Comparison of ENCODE assay signal across 1 cellular context in the genomic region with DNA sequence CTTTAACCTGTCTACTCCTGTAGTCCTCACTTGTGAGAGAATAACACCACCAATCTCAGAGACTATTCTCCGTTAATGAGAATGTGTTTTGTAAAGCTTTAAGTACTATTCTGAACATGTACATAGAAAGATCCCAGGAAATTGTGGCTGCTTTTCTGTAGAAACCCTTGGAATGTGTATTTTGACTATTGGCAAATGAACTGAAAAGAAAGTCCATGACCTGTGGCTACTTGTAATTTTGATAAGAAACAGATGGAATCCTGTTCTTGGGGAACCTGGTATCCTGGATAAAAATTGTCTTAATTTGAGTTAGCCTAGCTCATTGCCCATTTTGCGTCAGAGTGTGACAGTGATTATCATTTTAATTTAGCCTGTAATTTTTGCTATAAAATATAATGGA.
TF ChIP-seq lines count a peak whose summit lies in the region.

No MANE protein-coding gene starts in this region.

TF ChIP-seq in GM12878, 131 proteins besides CTCF, POLR2A, EP300 and RAD21:
- TF ChIP-seq, protein P1, sequence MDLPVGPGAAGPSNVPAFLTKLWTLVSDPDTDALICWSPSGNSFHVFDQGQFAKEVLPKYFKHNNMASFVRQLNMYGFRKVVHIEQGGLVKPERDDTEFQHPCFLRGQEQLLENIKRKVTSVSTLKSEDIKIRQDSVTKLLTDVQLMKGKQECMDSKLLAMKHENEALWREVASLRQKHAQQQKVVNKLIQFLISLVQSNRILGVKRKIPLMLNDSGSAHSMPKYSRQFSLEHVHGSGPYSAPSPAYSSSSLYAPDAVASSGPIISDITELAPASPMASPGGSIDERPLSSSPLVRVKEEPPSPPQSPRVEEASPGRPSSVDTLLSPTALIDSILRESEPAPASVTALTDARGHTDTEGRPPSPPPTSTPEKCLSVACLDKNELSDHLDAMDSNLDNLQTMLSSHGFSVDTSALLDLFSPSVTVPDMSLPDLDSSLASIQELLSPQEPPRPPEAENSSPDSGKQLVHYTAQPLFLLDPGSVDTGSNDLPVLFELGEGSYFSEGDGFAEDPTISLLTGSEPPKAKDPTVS (IDR thresholded peaks at IDR 0.05; ENCODE audit: low read depth, low read length): no peak
- TF ChIP-seq ATF7 (IDR thresholded peaks at IDR 0.05; ENCODE audit: low read depth): no peak
- TF ChIP-seq PAX8 (IDR thresholded peaks at IDR 0.05): no peak
- TF ChIP-seq, protein P2, sequence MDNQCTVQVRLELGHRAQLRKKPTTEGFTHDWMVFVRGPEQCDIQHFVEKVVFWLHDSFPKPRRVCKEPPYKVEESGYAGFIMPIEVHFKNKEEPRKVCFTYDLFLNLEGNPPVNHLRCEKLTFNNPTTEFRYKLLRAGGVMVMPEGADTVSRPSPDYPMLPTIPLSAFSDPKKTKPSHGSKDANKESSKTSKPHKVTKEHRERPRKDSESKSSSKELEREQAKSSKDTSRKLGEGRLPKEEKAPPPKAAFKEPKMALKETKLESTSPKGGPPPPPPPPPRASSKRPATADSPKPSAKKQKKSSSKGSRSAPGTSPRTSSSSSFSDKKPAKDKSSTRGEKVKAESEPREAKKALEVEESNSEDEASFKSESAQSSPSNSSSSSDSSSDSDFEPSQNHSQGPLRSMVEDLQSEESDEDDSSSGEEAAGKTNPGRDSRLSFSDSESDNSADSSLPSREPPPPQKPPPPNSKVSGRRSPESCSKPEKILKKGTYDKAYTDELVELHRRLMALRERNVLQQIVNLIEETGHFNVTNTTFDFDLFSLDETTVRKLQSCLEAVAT (IDR thresholded peaks at IDR 0.05): no peak
- no peak for TF ChIP-seq SREBF2 (IDR thresholded peaks at IDR 0.05; ENCODE audit: low read length)
- TF ChIP-seq STAT1 (conservative IDR thresholded peaks at IDR 0.05): no peak
- TF ChIP-seq PBX3 (IDR thresholded peaks at IDR 0.05; ENCODE audit: insufficient replicate concordance, low read depth, low read length): no peak
- no peak for TF ChIP-seq KLF5 (IDR thresholded peaks at IDR 0.05; ENCODE audit: partially characterized antibody)
- no peak for TF ChIP-seq BACH1 (IDR thresholded peaks at IDR 0.05; ENCODE audit: borderline replicate concordance)
- TF ChIP-seq NFYA (IDR thresholded peaks at IDR 0.05; ENCODE audit: borderline replicate concordance, low read depth, low read length): no peak
- TF ChIP-seq IKZF2 (IDR thresholded peaks at IDR 0.05): no peak
- TF ChIP-seq SKIL (IDR thresholded peaks at IDR 0.05; ENCODE audit: low read depth, poor library complexity, severe bottlenecking): no peak
